15 cellular contexts compared by ENCODE assay signal in genomic region chr1:7425771-7426170, GRCh38.
DNase-seq lines count a peak whose midpoint lies in the region; ATAC-seq and TF ChIP-seq lines count a peak whose summit lies in the region.
"Had no signal": no experiment of that assay in that cellular context is flagged by ENCODE, and none has a peak within 500 bp of the region (broad histone marks: within the 10 kb centered on the region; RNA-seq: fewer than 3 reads in every experiment).

No MANE protein-coding gene starts in this region.

- DNase-seq in Right ventricle myocardium superior (peak; percentile 18), left cardiac atrium (no peak), body of pancreas (peak; percentile 34 to 68 (median 60)), left lobe of liver (ENCODE audit: low spot score) (no peak), sigmoid colon (peak; percentile 25), BE2C (no peak), mesenteric fat pad (ENCODE audit: low spot score) (no peak), HuH-7 (ENCODE audit: low spot score) (no peak)
- DNase-seq: Calu3; CD4-positive, CD25-positive, alpha-beta regulatory T cell; DMS 273 treated with DMSO at 0.1 percent for 48 hours; GM23248; H7 had no signal

- no peak for ATAC-seq in Right ventricle myocardium superior (ENCODE audit: poor library complexity)
- no peak for ATAC-seq in left cardiac atrium
- no peak for ATAC-seq in body of pancreas
- ATAC-seq in left lobe of liver = peak; percentile 28

- no peaks in the 10 kb centered on the region for H3K9me3 ChIP-seq in body of pancreas
- no peaks in the 10 kb centered on the region for H3K9me3 ChIP-seq in sigmoid colon
- no peaks in the 10 kb centered on the region for H3K9me3 ChIP-seq in BE2C

- intact Hi-C loops in Right ventricle myocardium superior (cut with DNase I) = no loop called here
- intact Hi-C loops in left cardiac atrium (cut with DNase I) = no loop called here
- intact Hi-C loops in body of pancreas (cut with DNase I) = no loop called here
- intact Hi-C loops in sigmoid colon (cut with DNase I) = no loop called here

- WGBS in body of pancreas, 2 donors = 72 to 74% methylated on average over 3 of the region's 3 CpGs
- WGBS in sigmoid colon, 2 donors = 86 to 96% methylated on average over 3 of the region's 3 CpGs

- TF ChIP-seq EP300 in sigmoid colon (IDR thresholded peaks at IDR 0.05) = no peak

- TF ChIP-seq POLR2A in body of pancreas (IDR thresholded peaks at IDR 0.05) = no peak
- TF ChIP-seq POLR2A in sigmoid colon (IDR thresholded peaks at IDR 0.05) = no peak

- H3K4me3 ChIP-seq in body of pancreas = no peak overlapping the region
- H3K4me3 ChIP-seq in sigmoid colon = no peak overlapping the region
- no peak overlapping the region for H3K4me3 ChIP-seq in BE2C (ENCODE audit: low read depth, low read length)
- H3K4me3 ChIP-seq: BLaER1, GM23248 had no signal

- H3K4me1 ChIP-seq in body of pancreas (peaks cover 16% of the 10 kb centered on the region), sigmoid colon (no peaks in the 10 kb centered on the region), BE2C (no peaks in the 10 kb centered on the region)

- no peaks in the 10 kb centered on the region for H3K36me3 ChIP-seq in body of pancreas (replicated peaks in 1 of 2; ENCODE audit: insufficient read depth in 1 of 2, low read depth in 2 of 2)
- H3K36me3 ChIP-seq in sigmoid colon = no peaks in the 10 kb centered on the region
- no peaks in the 10 kb centered on the region for H3K36me3 ChIP-seq in BE2C
- H3K36me3 ChIP-seq: BLaER1 had no signal

- no peak for TF ChIP-seq CTCF in body of pancreas (IDR thresholded peaks at IDR 0.05)
- no peak for TF ChIP-seq CTCF in sigmoid colon (IDR thresholded peaks at IDR 0.05)
- TF ChIP-seq CTCF in BE2C (IDR thresholded peaks at IDR 0.05; ENCODE audit: low read depth, low read length) = no peak

- H3K27me3 ChIP-seq in body of pancreas (no peaks in the 10 kb centered on the region), sigmoid colon (no peaks in the 10 kb centered on the region), BE2C (no peaks in the 10 kb centered on the region)
- H3K27me3 ChIP-seq: BLaER1 had no signal

- H3K27ac ChIP-seq in body of pancreas = no peak overlapping the region
- no peak overlapping the region for H3K27ac ChIP-seq in sigmoid colon
- H3K27ac ChIP-seq: 22Rv1, BLaER1, GM23248 had no signal

Comparison
In these comparisons a context has a peak if more than half of its experiments do, and no peak if none do; other contexts are left out.
1. DNase-seq: peak in Right ventricle myocardium superior (single experiment), body of pancreas (4 of 4) and sigmoid colon (single experiment); none in left cardiac atrium (single experiment), left lobe of liver (single experiment), BE2C (single experiment), mesenteric fat pad (single experiment) and HuH-7 (single experiment).